30 cellular contexts compared by ENCODE assay signal in the genomic region with DNA sequence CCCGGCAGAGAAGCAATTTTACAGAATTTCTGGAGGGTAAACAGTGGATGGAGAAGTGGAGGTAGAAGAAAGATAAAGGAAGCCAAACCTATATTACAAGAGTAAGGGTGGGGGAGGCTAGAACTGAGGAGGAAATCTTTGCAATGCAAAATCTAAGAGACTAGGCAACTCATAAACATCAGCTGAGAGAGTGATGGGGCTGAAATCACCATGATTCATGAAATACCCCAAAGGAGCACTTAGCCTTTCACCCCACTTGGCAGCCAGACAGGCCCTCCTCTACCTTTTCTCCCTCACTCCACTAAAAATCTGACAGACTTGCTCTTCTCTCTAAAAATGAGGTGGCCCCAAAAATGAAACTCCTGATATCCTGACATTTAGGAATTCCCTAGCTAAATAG.
"Had no signal": no experiment of that assay in that cellular context is flagged by ENCODE, and none has a peak within 500 bp of the region (broad histone marks: within the 10 kb centered on the region; RNA-seq: fewer than 3 reads in every experiment).

No MANE protein-coding gene starts in this region.

- H3K4me3 ChIP-seq: adrenal gland, heart left ventricle, mucosa of descending colon, thyroid gland, upper lobe of right lung had no signal

- H3K9me3 Mint-ChIP-seq: activated T-cell treated with anti-CD3 and anti-CD28 coated beads, Interleukin-2, amount 50 U/mL, for 24 hours; activated T-helper 17 cell treated with anti-CD3 and anti-CD28 coated beads, Interleukin-2, amount 50 U/mL, for 72 hours; memory B cell had no signal

- H3K27me3 Mint-ChIP-seq: activated naive CD8-positive, alpha-beta T cell; activated T-cell treated with anti-CD3 and anti-CD28 coated beads, Interleukin-2, amount 50 U/mL, for 24 hours had no signal

- H3K4me1 ChIP-seq: adrenal gland, heart left ventricle, thyroid gland, upper lobe of right lung had no signal

- FAIRE-seq: astrocyte, endothelial cell of umbilical vein, islet of Langerhans, TTC549 had no signal

- H3K4me1 Mint-ChIP-seq: activated T-helper 17 cell treated with anti-CD3 and anti-CD28 coated beads, Interleukin-2, amount 50 U/mL, for 72 hours had no signal

- DNase-seq: activated CD4-positive, alpha-beta T cell treated with anti-CD3 and anti-CD28 coated beads for 1 hour; activated CD4-positive, alpha-beta T cell treated with anti-CD3 and anti-CD28 coated beads, Interleukin-2, amount 50 U/mL, for 1 hour; activated CD8-positive, alpha-beta T cell treated with anti-CD3 and anti-CD28 coated beads, Interleukin-2, amount 10 ng/mL, durations not matched to agents 7 days and 5 days; activated naive CD4-positive, alpha-beta T cell; activated T-cell treated with anti-CD3 and anti-CD28 coated beads, Interleukin-2, amount 50 U/mL, for 24 hours; adrenal gland; central memory CD4-positive, alpha-beta T cell; dermis blood vessel endothelial cell; effector CD8-positive, alpha-beta T cell; heart left ventricle; left cardiac atrium; mucosa of descending colon; nephron progenitor cell; nucleus accumbens; posterior cingulate gyrus; retina; stimulated activated CD4-positive, alpha-beta T cell treated with anti-CD3 and anti-CD28 coated beads, Interleukin-4, amount 100 ng/mL, for 24 hours; stimulated activated naive CD4-positive, alpha-beta T cell treated with Interleukin-2 at 50 U/mL for 16 hours; substantia nigra; T-helper 1 cell; thyroid gland; upper lobe of right lung had no signal

- H3K4me3 Mint-ChIP-seq: activated CD8-positive, alpha-beta T cell treated with anti-CD3 and anti-CD28 coated beads, Interleukin-2, amount 10 ng/mL, durations not matched to agents 7 days and 5 days; activated naive CD8-positive, alpha-beta T cell; activated T-cell treated with anti-CD3 and anti-CD28 coated beads, Interleukin-2, amount 50 U/mL, for 24 hours; activated T-helper 17 cell treated with anti-CD3 and anti-CD28 coated beads, Interleukin-2, amount 50 U/mL, for 72 hours; memory B cell; nephron progenitor cell had no signal

- H3K9me3 ChIP-seq: adrenal gland, mucosa of descending colon, thyroid gland, upper lobe of right lung had no signal

- H3K27ac ChIP-seq: adrenal gland, heart left ventricle, thyroid gland, upper lobe of right lung had no signal

- H3K27me3 ChIP-seq: adrenal gland, heart left ventricle, thyroid gland, upper lobe of right lung had no signal

- ATAC-seq: activated CD8-positive, alpha-beta T cell treated with anti-CD3 and anti-CD28 coated beads, Interleukin-2, amount 10 ng/mL, durations not matched to agents 7 days and 5 days; activated T-helper 17 cell treated with anti-CD3 and anti-CD28 coated beads, Interleukin-2, amount 50 U/mL, for 72 hours; esophagus mucosa; heart left ventricle; left cardiac atrium; mucosa of descending colon; upper lobe of right lung had no signal

- H3K36me3 ChIP-seq: adrenal gland, heart left ventricle, thyroid gland, upper lobe of right lung had no signal

- H3K27ac Mint-ChIP-seq: activated CD8-positive, alpha-beta T cell treated with anti-CD3 and anti-CD28 coated beads, Interleukin-2, amount 10 ng/mL, durations not matched to agents 7 days and 5 days; activated naive CD8-positive, alpha-beta T cell; activated T-cell treated with anti-CD3 and anti-CD28 coated beads, Interleukin-2, amount 50 U/mL, for 24 hours; activated T-helper 17 cell treated with anti-CD3 and anti-CD28 coated beads, Interleukin-2, amount 50 U/mL, for 72 hours; memory B cell; nephron progenitor cell had no signal
